In the genomic region with DNA sequence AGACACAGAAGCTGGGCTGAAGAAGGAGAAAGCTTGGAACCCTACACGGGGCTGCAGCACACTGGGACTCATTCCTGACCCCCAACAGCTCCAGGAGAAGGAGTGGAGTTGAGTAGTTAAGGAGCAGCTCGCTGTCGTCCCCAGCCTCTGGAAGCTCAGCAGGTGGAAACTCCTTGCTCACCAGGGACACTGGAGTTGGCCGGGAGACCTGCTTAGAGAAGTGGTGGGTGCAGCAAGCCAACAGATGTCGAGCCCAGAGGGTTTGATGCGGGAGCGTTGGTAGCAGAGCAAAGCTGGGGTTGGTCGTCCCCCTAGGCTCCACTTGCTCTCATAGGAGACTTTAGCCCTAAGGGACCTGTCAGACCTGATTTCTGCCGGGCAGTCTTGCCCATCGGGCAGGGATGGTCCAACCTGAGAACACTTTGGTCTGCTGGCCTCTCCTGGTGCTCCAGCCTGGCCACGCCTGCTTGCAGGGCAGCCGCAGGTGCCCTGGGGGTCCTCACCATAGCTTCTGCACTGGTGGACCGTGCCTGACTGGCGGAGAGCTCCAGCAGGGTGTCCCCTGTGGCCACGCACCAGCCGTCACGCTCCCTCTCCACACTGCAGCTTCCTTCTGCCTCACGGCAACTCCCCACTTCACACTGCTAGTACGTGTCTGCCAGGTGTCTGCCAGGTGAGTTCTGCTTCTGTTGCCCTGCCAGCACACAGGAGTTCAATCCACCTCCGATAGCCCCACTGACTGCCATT, we compare ENCODE assay signal across 17 cellular contexts.
"Had no signal": no experiment of that assay in that cellular context is flagged by ENCODE, and none has a peak within 500 bp of the region (broad histone marks: within the 10 kb centered on the region; RNA-seq: fewer than 3 reads in every experiment).

No MANE protein-coding gene starts in this region.

- H3K27ac ChIP-seq: adrenal gland, epithelial cell of prostate, gastroesophageal sphincter, parathyroid adenoma had no signal

- FAIRE-seq: keratinocyte had no signal

- H3K27me3 ChIP-seq: adrenal gland, gastroesophageal sphincter had no signal

- ATAC-seq: effector memory CD8-positive, alpha-beta T cell; gastroesophageal sphincter; left ventricle myocardium superior had no signal

- DNase-seq: activated CD4-positive, alpha-beta T cell treated with anti-CD3 and anti-CD28 coated beads, Interleukin-2, amount 50 U/mL, for 1 hour; activated naive CD4-positive, alpha-beta T cell treated with anti-CD3 and anti-CD28 coated beads, Interleukin-2, amount 50 U/mL, for 16 hours; activated T-cell treated with anti-CD3 and anti-CD28 coated beads for 4 hours; effector memory CD8-positive, alpha-beta T cell; left ventricle myocardium superior; mesendoderm; retina; stimulated activated CD4-positive, alpha-beta T cell treated with anti-CD3 and anti-CD28 coated beads, Interleukin-15, amount 100 ng/mL, for 24 hours; substantia nigra; trophoblast cell had no signal

- H3K4me1 ChIP-seq: adrenal gland, gastroesophageal sphincter, parathyroid adenoma had no signal

- H3K4me3 Mint-ChIP-seq: dendritic cell treated with granulocyte-macrophage colony-stimulating factor and Interleukin-4, amounts not matched to agents 40 ng/mL and 50 ng/mL, for 4 days; effector memory CD8-positive, alpha-beta T cell; T-helper 2 cell treated with Interferon-gamma antibody and Interleukin-4, amounts not matched to agents 5 μg/mL and 100 μg/mL, for 36 hours had no signal

- H3K27me3 Mint-ChIP-seq: dendritic cell treated with granulocyte-macrophage colony-stimulating factor and Interleukin-4, amounts not matched to agents 40 ng/mL and 50 ng/mL, for 4 days; effector memory CD8-positive, alpha-beta T cell had no signal

- H3K4me3 ChIP-seq: adrenal gland, gastroesophageal sphincter had no signal

- H3K9me3 ChIP-seq: adrenal gland, gastroesophageal sphincter had no signal

- H3K36me3 ChIP-seq: adrenal gland, gastroesophageal sphincter had no signal
